ENCODE assay signal across 8 cellular contexts in genomic region chrX:109709129-109709631, GRCh38. TPM values are rescaled to one million over a fixed set of nuclear protein-coding genes. Genes with fewer than 3 reads are reported as not detected.
DNase-seq lines count a peak whose midpoint lies in the region; ATAC-seq and TF ChIP-seq lines count a peak whose summit lies in the region.

No MANE protein-coding gene starts in this region.

- H3K9me2 ChIP-seq in DOHH2 (replicated peaks; ENCODE audit: control insufficient read depth, low read length) = no peaks in the 10 kb centered on the region

- H3K27ac Mint-ChIP-seq in naive thymus-derived CD8-positive, alpha-beta T cell = peak overlapping the region in 7 of 10 donors; percentile 3 to 82 (median 63)

- no peaks in the 10 kb centered on the region for H3K27me3 Mint-ChIP-seq in naive thymus-derived CD8-positive, alpha-beta T cell

- H3K4me1 ChIP-seq in DOHH2 (ENCODE audit: control insufficient read depth, low read length) (peaks cover 37% of the 10 kb centered on the region), adipocyte (ENCODE audit: control insufficient read depth, insufficient read depth, low read length) (peaks cover 45% of the 10 kb centered on the region), tibial artery (peaks cover 0 to 39% (median 4%) of the 10 kb centered on the region in 4 donors)

- peaks cover 9 to 69% (median 39%) of the 10 kb centered on the region in 4 donors for H3K4me1 Mint-ChIP-seq in naive thymus-derived CD8-positive, alpha-beta T cell

- H3K27ac ChIP-seq in DOHH2 (ENCODE audit: low read depth, low read length) (no peak overlapping the region), tibial artery (no peak overlapping the region)

- H3K36me3 ChIP-seq in DOHH2 (ENCODE audit: control insufficient read depth, low read length) = peaks cover 11% of the 10 kb centered on the region
- H3K36me3 ChIP-seq in adipocyte (ENCODE audit: control insufficient read depth, insufficient read depth, low read length, severe bottlenecking) = peaks cover 6% of the 10 kb centered on the region
- H3K36me3 ChIP-seq in tibial artery = no peaks in the 10 kb centered on the region

- no peaks in the 10 kb centered on the region for H3K9me3 Mint-ChIP-seq in naive thymus-derived CD8-positive, alpha-beta T cell

- no peak overlapping the region for H3K9ac ChIP-seq in adipocyte (ENCODE audit: low read length)

- DNase-seq in GM20000 (ENCODE audit: low spot score) (peak; percentile 18), adipocyte (ENCODE audit: low read depth) (peak; percentile 59), NCI-H69 (lab: John Stamatoyannopoulos, UW) (no peak), tibial artery (no peak), nucleus accumbens (lab: John Stamatoyannopoulos, UW) (no peak)
- no peak for DNase-seq in naive thymus-derived CD8-positive, alpha-beta T cell

- H3K4me3 Mint-ChIP-seq in naive thymus-derived CD8-positive, alpha-beta T cell = peak overlapping the region in 8 of 10 donors; percentile 2 to 64 (median 37)

- H3K4me3 ChIP-seq in DOHH2 (ENCODE audit: low read length) (no peak overlapping the region), adipocyte (ENCODE audit: low read length) (peak overlapping the region; percentile 15), tibial artery (no peak overlapping the region)

- peak overlapping the region; percentile 14; the same call in 1 of the 2 replicates for H3K4me2 ChIP-seq in DOHH2 (ENCODE audit: low read length)

- H3K27me3 ChIP-seq in DOHH2 (ENCODE audit: control insufficient read depth, low read length) (no peaks in the 10 kb centered on the region), adipocyte (replicated peaks; ENCODE audit: control insufficient read depth, insufficient read depth, low read length) (peaks cover 8% of the 10 kb centered on the region), tibial artery (no peaks in the 10 kb centered on the region)

- peak; percentile 64 for ATAC-seq in HG03565 (IDR thresholded peaks at IDR 0.05; ENCODE audit: unreplicated experiment)
- peak in 1 of 2 donors; percentile 44 for ATAC-seq in naive thymus-derived CD8-positive, alpha-beta T cell

- H3K9me3 ChIP-seq in DOHH2 (ENCODE audit: control insufficient read depth, insufficient read depth, low read length) (no peaks in the 10 kb centered on the region), adipocyte (ENCODE audit: control insufficient read depth, low read length) (no peaks in the 10 kb centered on the region), tibial artery (no peaks in the 10 kb centered on the region)

- peaks cover 4% of the 10 kb centered on the region; the same call in 1 of the 2 replicates for H4K20me1 ChIP-seq in DOHH2 (ENCODE audit: control insufficient read depth, insufficient read depth, low read depth, low read length)

- intact Hi-C loops in tibial artery (cut with DNase I; ENCODE audit: low total_unique reads) = no loop called here

- POLR2A ChIA-PET in naive thymus-derived CD8-positive, alpha-beta T cell (lab: Charles Lee) = no interaction called here

- TF ChIP-seq CTCF in DOHH2 (IDR thresholded peaks at IDR 0.05; ENCODE audit: low read depth, low read length, poor library complexity, severe bottlenecking) = no peak
- no peak for TF ChIP-seq CTCF in GM20000 (IDR thresholded peaks at IDR 0.05; ENCODE audit: extremely low read depth, missing control alignments)
- no peak for TF ChIP-seq CTCF in tibial artery (IDR thresholded peaks at IDR 0.05)

- peaks cover 97% of the 10 kb centered on the region for H3K79me2 ChIP-seq in DOHH2 (ENCODE audit: control insufficient read depth, low read length)

- peaks cover 0 to 2% (median 0%) of the 10 kb centered on the region in 3 donors for H3K36me3 Mint-ChIP-seq in naive thymus-derived CD8-positive, alpha-beta T cell

- H3F3A ChIP-seq in DOHH2 (ENCODE audit: control insufficient read depth, insufficient read depth) = no peaks in the 10 kb centered on the region

RNA-seq across cellular contexts. Expression of gene ACSL4, which starts 23.9 kb away (rescaled TPM):
- 10 to 100 TPM; 21.5 to 22.0 TPM for total RNA-seq in naive thymus-derived CD8-positive, alpha-beta T cell
- 1 to 10 TPM; 6.5 to 8.6 (median 7.6) TPM for polyA plus RNA-seq in naive thymus-derived CD8-positive, alpha-beta T cell

Comparison
In these comparisons a context has a peak if more than half of its experiments do, and no peak if none do; other contexts are left out.
1. DNase-seq: peak in GM20000 (single experiment) and adipocyte (single experiment); none in naive thymus-derived CD8-positive, alpha-beta T cell (0 of 10), NCI-H69 (single experiment), tibial artery (0 of 2) and nucleus accumbens (0 of 56).